ENCODE assay signal across 35 cellular contexts in genomic region chr14:63220526-63220925, GRCh38. TPM values are rescaled to one million over a fixed set of nuclear protein-coding genes. Genes with fewer than 3 reads are reported as not detected.
"Had no signal": no experiment of that assay in that cellular context is flagged by ENCODE, and none has a peak within 500 bp of the region (broad histone marks: within the 10 kb centered on the region; RNA-seq: fewer than 3 reads in every experiment).

No MANE protein-coding gene starts in this region.

- H3K9me3 ChIP-seq: adrenal gland, body of pancreas, breast epithelium had no signal

- H3K27ac ChIP-seq: adrenal gland, body of pancreas, brain microvascular endothelial cell, breast epithelium, VCaP had no signal

- H3K36me3 ChIP-seq: adrenal gland, brain microvascular endothelial cell, breast epithelium had no signal

- H3K4me3 Mint-ChIP-seq: activated B cell treated with CpG ODN at 0.5 μM for 24 hours; activated CD4-positive, alpha-beta memory T cell treated with anti-CD3 and anti-CD28 coated beads for 36 hours; activated CD4-positive, alpha-beta T cell treated with anti-CD3 and anti-CD28 coated beads, Interleukin-2, amount 10 ng/mL, durations not matched to agents 24 days and 14 days; activated CD8-positive, alpha-beta T cell treated with anti-CD3 and anti-CD28 coated beads for 36 hours; activated naive CD4-positive, alpha-beta T cell treated with anti-CD3 and anti-CD28 coated beads for 36 hours; activated naive CD8-positive, alpha-beta T cell treated with anti-CD3 and anti-CD28 coated beads for 36 hours; activated T-cell treated with anti-CD3 and anti-CD28 coated beads, Interleukin-2, amount 50 U/mL, for 4 hours; activated T-cell treated with anti-CD3 and anti-CD28 coated beads, Interleukin-2, amount 50 U/mL, for 72 hours; activated T-helper 1 cell treated with anti-CD3 and anti-CD28 coated beads, Interleukin-12 subunit alpha, Interleukin-12 subunit beta, Interleukin-2, Interleukin-4 antibody, amounts not matched to agents 30 ng/mL and 10 ng/mL and 1 ng/mL, durations not matched to agents 14 hours and 24 hours and 36 hours; activated T-helper 17 cell treated with anti-CD3 and anti-CD28 coated beads, Interleukin-2, amount 50 U/mL, for 72 hours; T-helper 1 cell treated with Interleukin-12 subunit alpha and Interleukin-12 subunit beta and Interleukin-4 antibody, amounts not matched to agents 30 μg/mL and 1 μg/mL, for 36 hours; T-helper 2 cell treated with Interferon-gamma antibody and Interleukin-4, amounts not matched to agents 5 μg/mL and 100 μg/mL, for 36 hours had no signal

- H3K27ac Mint-ChIP-seq: activated B cell treated with CpG ODN at 0.5 μM for 24 hours; activated CD4-positive, alpha-beta memory T cell treated with anti-CD3 and anti-CD28 coated beads for 36 hours; activated CD4-positive, alpha-beta T cell treated with anti-CD3 and anti-CD28 coated beads, Interleukin-2, amount 10 ng/mL, durations not matched to agents 24 days and 14 days; activated CD8-positive, alpha-beta T cell treated with anti-CD3 and anti-CD28 coated beads for 36 hours; activated naive CD4-positive, alpha-beta T cell treated with anti-CD3 and anti-CD28 coated beads for 36 hours; activated naive CD4-positive, alpha-beta T cell treated with anti-CD3 and anti-CD28 coated beads, Interleukin-2, amount 50 U/mL, for 72 hours; activated naive CD8-positive, alpha-beta T cell treated with anti-CD3 and anti-CD28 coated beads for 36 hours; activated T-cell treated with anti-CD3 and anti-CD28 coated beads, Interleukin-2, amount 50 U/mL, for 72 hours; activated T-helper 1 cell treated with anti-CD3 and anti-CD28 coated beads, Interleukin-12 subunit alpha, Interleukin-12 subunit beta, Interleukin-2, Interleukin-4 antibody, amounts not matched to agents 30 ng/mL and 10 ng/mL and 1 ng/mL, durations not matched to agents 14 hours and 24 hours and 36 hours; activated T-helper 17 cell treated with anti-CD3 and anti-CD28 coated beads, Interleukin-2, amount 50 U/mL, for 72 hours; T-helper 1 cell treated with Interleukin-12 subunit alpha and Interleukin-12 subunit beta and Interleukin-4 antibody, amounts not matched to agents 30 μg/mL and 1 μg/mL, for 36 hours; T-helper 2 cell treated with Interferon-gamma antibody and Interleukin-4, amounts not matched to agents 5 μg/mL and 100 μg/mL, for 36 hours had no signal

- H3K4me1 ChIP-seq: adrenal gland, body of pancreas, breast epithelium had no signal

- H3K36me3 Mint-ChIP-seq: activated CD4-positive, alpha-beta memory T cell treated with anti-CD3 and anti-CD28 coated beads for 36 hours; activated naive CD4-positive, alpha-beta T cell treated with anti-CD3 and anti-CD28 coated beads, Interleukin-2, amount 50 U/mL, for 72 hours; activated naive CD8-positive, alpha-beta T cell treated with anti-CD3 and anti-CD28 coated beads for 36 hours had no signal

- DNase-seq: activated B cell treated with CpG ODN at 0.5 μM for 24 hours; activated CD4-positive, alpha-beta memory T cell treated with anti-CD3 and anti-CD28 coated beads for 36 hours; activated CD4-positive, alpha-beta T cell treated with anti-CD3 and anti-CD28 coated beads for 4 hours; activated CD4-positive, alpha-beta T cell treated with anti-CD3 and anti-CD28 coated beads, Interleukin-2, amount 10 ng/mL, durations not matched to agents 24 days and 14 days; activated CD4-positive, alpha-beta T cell treated with anti-CD3 and anti-CD28 coated beads, Interleukin-2, amount 50 U/mL, for 1 hour; activated CD4-positive, alpha-beta T cell treated with anti-CD3 and anti-CD28 coated beads, Interleukin-2, amount 50 U/mL, for 4 hours; activated CD4-positive, CD25-positive, alpha-beta regulatory T cell treated with anti-CD3 and anti-CD28 coated beads, Interleukin-2, amount 50 U/mL, for 72 hours; activated CD8-positive, alpha-beta memory T cell treated with anti-CD3 and anti-CD28 coated beads, Interleukin-2, amount 50 U/mL, for 4 hours; activated CD8-positive, alpha-beta T cell treated with anti-CD3 and anti-CD28 coated beads for 36 hours; activated effector memory CD4-positive, alpha-beta T cell treated with anti-CD3 and anti-CD28 coated beads, Interleukin-2, amount 50 U/mL, for 16 hours; activated gamma-delta T cell treated with Interleukin-2 at 50 U/mL for 16 hours; activated naive CD4-positive, alpha-beta T cell; activated naive CD4-positive, alpha-beta T cell treated with anti-CD3 and anti-CD28 coated beads for 36 hours; activated naive CD4-positive, alpha-beta T cell treated with anti-CD3 and anti-CD28 coated beads, Interleukin-2, amount 50 U/mL, for 16 hours; activated naive CD8-positive, alpha-beta T cell treated with anti-CD3 and anti-CD28 coated beads for 36 hours; activated T-cell treated with anti-CD3 and anti-CD28 coated beads for 4 hours; activated T-cell treated with anti-CD3 and anti-CD28 coated beads, Interleukin-2, amount 50 U/mL, for 1 hour; activated T-cell treated with anti-CD3 and anti-CD28 coated beads, Interleukin-2, amount 50 U/mL, for 4 hours; activated T-cell treated with anti-CD3 and anti-CD28 coated beads, Interleukin-2, amount 50 U/mL, for 72 hours; adrenal gland; amniotic stem cell; aorta; body of pancreas; brain microvascular endothelial cell; central memory CD4-positive, alpha-beta T cell; T-helper 2 cell; T-helper 9 cell had no signal

- H3K9me3 Mint-ChIP-seq: activated B cell treated with CpG ODN at 0.5 μM for 24 hours; activated CD4-positive, alpha-beta memory T cell treated with anti-CD3 and anti-CD28 coated beads for 36 hours; activated CD4-positive, alpha-beta T cell treated with anti-CD3 and anti-CD28 coated beads, Interleukin-2, amount 10 ng/mL, durations not matched to agents 24 days and 14 days; activated CD8-positive, alpha-beta T cell treated with anti-CD3 and anti-CD28 coated beads for 36 hours; activated naive CD4-positive, alpha-beta T cell treated with anti-CD3 and anti-CD28 coated beads for 36 hours; activated naive CD4-positive, alpha-beta T cell treated with anti-CD3 and anti-CD28 coated beads, Interleukin-2, amount 50 U/mL, for 72 hours; activated T-cell treated with anti-CD3 and anti-CD28 coated beads, Interleukin-2, amount 50 U/mL, for 4 hours; activated T-cell treated with anti-CD3 and anti-CD28 coated beads, Interleukin-2, amount 50 U/mL, for 72 hours; activated T-helper 17 cell treated with anti-CD3 and anti-CD28 coated beads, Interleukin-2, amount 50 U/mL, for 72 hours; T-helper 1 cell treated with Interleukin-12 subunit alpha and Interleukin-12 subunit beta and Interleukin-4 antibody, amounts not matched to agents 30 μg/mL and 1 μg/mL, for 36 hours; T-helper 2 cell treated with Interferon-gamma antibody and Interleukin-4, amounts not matched to agents 5 μg/mL and 100 μg/mL, for 36 hours had no signal

- H3K4me1 Mint-ChIP-seq: activated B cell treated with CpG ODN at 0.5 μM for 24 hours; activated CD4-positive, alpha-beta T cell treated with anti-CD3 and anti-CD28 coated beads, Interleukin-2, amount 10 ng/mL, durations not matched to agents 24 days and 14 days; activated naive CD8-positive, alpha-beta T cell treated with anti-CD3 and anti-CD28 coated beads for 36 hours; activated T-helper 17 cell treated with anti-CD3 and anti-CD28 coated beads, Interleukin-2, amount 50 U/mL, for 72 hours had no signal

- H3K4me3 ChIP-seq: adrenal gland, body of pancreas, breast epithelium had no signal

- H3K27me3 ChIP-seq: adrenal gland, body of pancreas, brain microvascular endothelial cell, breast epithelium had no signal

RNA-seq across cellular contexts. Expression of gene RHOJ, which starts 16.3 kb away (rescaled TPM):
- total RNA-seq: activated B cell treated with CpG ODN at 0.5 μM for 24 hours; activated CD4-positive, alpha-beta memory T cell treated with anti-CD3 and anti-CD28 coated beads for 36 hours; activated CD4-positive, alpha-beta T cell treated with anti-CD3 and anti-CD28 coated beads, Interleukin-2, amount 10 ng/mL, durations not matched to agents 24 days and 14 days; activated CD8-positive, alpha-beta memory T cell treated with anti-CD3 and anti-CD28 coated beads for 36 hours; activated CD8-positive, alpha-beta T cell treated with anti-CD3 and anti-CD28 coated beads for 36 hours; activated naive CD4-positive, alpha-beta T cell treated with anti-CD3 and anti-CD28 coated beads for 36 hours; activated naive CD4-positive, alpha-beta T cell treated with anti-CD3 and anti-CD28 coated beads, Interleukin-2, amount 50 U/mL, for 72 hours; activated naive CD8-positive, alpha-beta T cell treated with anti-CD3 and anti-CD28 coated beads for 36 hours; activated T-cell treated with anti-CD3 and anti-CD28 coated beads, Interleukin-2, amount 50 U/mL, for 4 hours; activated T-cell treated with anti-CD3 and anti-CD28 coated beads, Interleukin-2, amount 50 U/mL, for 72 hours; activated T-helper 1 cell treated with anti-CD3 and anti-CD28 coated beads, Interleukin-12 subunit alpha, Interleukin-12 subunit beta, Interleukin-2, Interleukin-4 antibody, amounts not matched to agents 30 ng/mL and 10 ng/mL and 1 ng/mL, durations not matched to agents 14 hours and 24 hours and 36 hours; activated T-helper 17 cell treated with anti-CD3 and anti-CD28 coated beads, Interleukin-2, amount 50 U/mL, for 72 hours had no signal
